Comparison of ENCODE assay signal across 8 cellular contexts in genomic region chr19:49877020-49877878, GRCh38. TPM values are rescaled to one million over a fixed set of nuclear protein-coding genes. Genes with fewer than 3 reads are reported as not detected.
A peak's percentile ranks its signal among the peaks of the same experiment; 100 is the strongest.
DNase-seq lines count a peak whose midpoint lies in the region; ATAC-seq and TF ChIP-seq lines count a peak whose summit lies in the region.

AKT1S1 (minus strand) TSS chr19:49877355; CDS start chr19:49873295, 4,060 bp downstream.
TBC1D17 (plus strand) TSS chr19:49877702; CDS start chr19:49877724, 22 bp downstream.

- H3K9ac ChIP-seq in iPS-18a (ENCODE audit: low read length) (peak within 1 kb of the TSS; percentile 82), skeletal muscle satellite cell (ENCODE audit: low read depth, low read length) (peak within 1 kb of the TSS; percentile 99)

- H3K36me3 ChIP-seq in breast epithelium (no peaks in the 10 kb centered on the region), iPS-18a (ENCODE audit: control insufficient read depth, low read depth, low read length) (peaks cover 31% of the 10 kb centered on the region), skeletal muscle satellite cell (ENCODE audit: insufficient read depth, low read length) (peaks cover 23% of the 10 kb centered on the region)

- ATAC-seq in GM18873 (IDR thresholded peaks at IDR 0.05; ENCODE audit: low FRiP score, unreplicated experiment) (peak; percentile 54), HG03135 (IDR thresholded peaks at IDR 0.05; ENCODE audit: unreplicated experiment) (peak; percentile 61)

- intact Hi-C loops in breast epithelium (cut with DNase I; ENCODE audit: low total_unique reads), result no loop called here

- TF ChIP-seq CTCF in AG04449 (IDR thresholded peaks at IDR 0.05; ENCODE audit: insufficient read depth, low read length, missing control alignments) (no peak), VCaP (conservative IDR thresholded peaks at IDR 0.05) (no peak), breast epithelium (IDR thresholded peaks at IDR 0.05) (peak in 2 of 3 donors; percentile 10 to 17)

- no peaks in the 10 kb centered on the region for H3K9me3 ChIP-seq in breast epithelium
- H3K9me3 ChIP-seq in iPS-18a (ENCODE audit: control insufficient read depth, low read depth, low read length), result no peaks in the 10 kb centered on the region
- no peaks in the 10 kb centered on the region for H3K9me3 ChIP-seq in skeletal muscle satellite cell (replicated peaks; ENCODE audit: low read length)

- H3K27me3 ChIP-seq in breast epithelium, result no peaks in the 10 kb centered on the region
- H3K27me3 ChIP-seq in iPS-18a (ENCODE audit: control insufficient read depth, insufficient read depth, low read length), result no peaks in the 10 kb centered on the region
- no peaks in the 10 kb centered on the region for H3K27me3 ChIP-seq in skeletal muscle satellite cell (ENCODE audit: control insufficient read depth, insufficient read depth, low read length)

- peak; percentile 100 for DNase-seq in AG04449 (ENCODE audit: low read depth, low spot score)
- DNase-seq in NCI-H2196 treated with DMSO at 0.1 percent for 48 hours (lab: John Stamatoyannopoulos, UW; ENCODE audit: unreplicated experiment), result peak; percentile 99
- DNase-seq in breast epithelium (ENCODE audit: low spot score in 2 of 2), result peak; percentile 99 to 100

- peak within 1 kb of the TSS; percentile 100 for H3K4me3 ChIP-seq in AG04449 (ENCODE audit: low read depth, low read length)
- H3K4me3 ChIP-seq in breast epithelium, result peak within 1 kb of the TSS; percentile 82 to 92 (median 88)
- peak within 1 kb of the TSS; percentile 93 for H3K4me3 ChIP-seq in iPS-18a (ENCODE audit: low read length)
- peak within 1 kb of the TSS; percentile 96 for H3K4me3 ChIP-seq in skeletal muscle satellite cell (ENCODE audit: low read length)

- CTCF ChIA-PET in AG04449 (lab: Yijun Ruan, JAX), result no interaction called here

- peak; percentile 96 for TF ChIP-seq POLR2A in breast epithelium (IDR thresholded peaks at IDR 0.05)

- H3K4me1 ChIP-seq in breast epithelium, result peaks cover 4 to 7% of the 10 kb centered on the region in 2 donors
- peaks cover 4% of the 10 kb centered on the region for H3K4me1 ChIP-seq in iPS-18a (ENCODE audit: control insufficient read depth, low read depth, low read length)
- peaks cover 19% of the 10 kb centered on the region for H3K4me1 ChIP-seq in skeletal muscle satellite cell (ENCODE audit: control insufficient read depth, insufficient read depth, low read length)

- POLR2A ChIA-PET in AG04449 (lab: Yijun Ruan, JAX), result interaction anchor here (0.6 to 1.6 kb wide), 8 partner anchors 8 to 52 kb away, joined by 3 to 5 read pairs (median 3); partner anchors contain the start of genes ATF5, NUP62 and PTOV1

- H3K4me2 ChIP-seq in skeletal muscle satellite cell (ENCODE audit: low read length), result peak within 1 kb of the TSS; percentile 98

- H3K27ac ChIP-seq in VCaP, result peak within 1 kb of the TSS; percentile 100
- peak within 1 kb of the TSS; percentile 99 to 100 for H3K27ac ChIP-seq in breast epithelium
- H3K27ac ChIP-seq in iPS-18a (ENCODE audit: low read length), result peak within 1 kb of the TSS; percentile 96

RNA-seq across cellular contexts. Expression of gene AKT1S1, which starts in this region (rescaled TPM):
- 10 to 100 TPM; 11.9 to 13.8 (median 12.5) TPM for total RNA-seq in breast epithelium
- 11.7 and 13.1 TPM in 2 replicates for total RNA-seq in skeletal muscle satellite cell (2012; rRNA removed)

RNA-seq across cellular contexts. Expression of gene TBC1D17, which starts in this region (rescaled TPM):
- total RNA-seq in breast epithelium, result 10 to 100 TPM; 21.0 to 31.8 (median 30.4) TPM
- total RNA-seq in skeletal muscle satellite cell (2012; rRNA removed), result 7.4 and 12.2 TPM in 2 replicates

Comparison
In these comparisons a context has a peak if more than half of its experiments do, and no peak if none do; other contexts are left out.
1. Peak in every context shown above with its lines: DNase-seq, ATAC-seq, H3K4me3 ChIP-seq and H3K27ac ChIP-seq.
2. CTCF ChIP-seq: peak in breast epithelium (2 of 3); none in AG04449 (single experiment) and VCaP (single experiment).